ENCODE assay signal across 8 cellular contexts in the genomic region with DNA sequence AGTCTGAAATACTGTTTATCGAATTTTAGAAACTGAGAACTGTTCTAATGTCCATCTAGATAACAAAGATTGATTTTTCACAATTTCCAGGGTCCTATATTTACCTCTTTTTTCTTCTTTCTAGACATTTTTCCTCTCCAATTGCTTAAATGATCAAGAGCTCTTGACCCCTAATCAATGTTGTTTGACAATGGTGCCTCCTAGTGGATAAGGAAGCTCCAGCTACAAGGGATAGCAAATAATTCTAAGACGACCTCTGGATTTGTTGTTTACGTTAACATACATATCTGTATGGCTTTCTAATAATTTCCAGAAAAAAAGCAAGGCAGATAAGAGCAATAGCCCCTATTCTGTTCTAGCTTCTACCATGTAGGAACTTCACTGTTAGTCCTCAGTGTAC. TPM values are rescaled to one million over a fixed set of nuclear protein-coding genes. Genes with fewer than 3 reads are reported as not detected.
DNase-seq lines count a peak whose midpoint lies in the region; ATAC-seq and TF ChIP-seq lines count a peak whose summit lies in the region.

No MANE protein-coding gene starts in this region.

- no peak overlapping the region for H3K27ac Mint-ChIP-seq in activated CD4-positive, alpha-beta T cell treated with anti-CD3 and anti-CD28 coated beads, Interleukin-2, amount 10 ng/mL, durations not matched to agents 7 days and 5 days

- no peaks in the 10 kb centered on the region for H3K4me1 Mint-ChIP-seq in activated CD4-positive, alpha-beta T cell treated with anti-CD3 and anti-CD28 coated beads, Interleukin-2, amount 10 ng/mL, durations not matched to agents 7 days and 5 days

- H3K9me3 Mint-ChIP-seq in activated CD4-positive, alpha-beta T cell treated with anti-CD3 and anti-CD28 coated beads, Interleukin-2, amount 10 ng/mL, durations not matched to agents 7 days and 5 days = no peaks in the 10 kb centered on the region

- POLR2A ChIA-PET in activated CD4-positive, alpha-beta T cell treated with anti-CD3 and anti-CD28 coated beads, Interleukin-2, amount 10 ng/mL, durations not matched to agents 7 days and 5 days (lab: Charles Lee) = no interaction called here

- H3K27ac ChIP-seq in thoracic aorta = no peak overlapping the region

- H3K36me3 ChIP-seq in thoracic aorta = no peaks in the 10 kb centered on the region

- CTCF ChIA-PET in activated CD4-positive, alpha-beta T cell treated with anti-CD3 and anti-CD28 coated beads, Interleukin-2, amount 10 ng/mL, durations not matched to agents 7 days and 5 days (lab: Charles Lee) = interaction anchor here (1.0 to 2.1 kb wide), 5 partner anchors 10 to 211 kb away, joined by 3 to 5 read pairs (median 4); no protein-coding TSS in a partner anchor

- no peak overlapping the region for H3K4me3 Mint-ChIP-seq in activated CD4-positive, alpha-beta T cell treated with anti-CD3 and anti-CD28 coated beads, Interleukin-2, amount 10 ng/mL, durations not matched to agents 7 days and 5 days

- peaks cover 3% of the 10 kb centered on the region for H3K36me3 Mint-ChIP-seq in activated CD4-positive, alpha-beta T cell treated with anti-CD3 and anti-CD28 coated beads, Interleukin-2, amount 10 ng/mL, durations not matched to agents 7 days and 5 days (ENCODE audit: low read depth)

- TF ChIP-seq CTCF in fibroblast of mammary gland (conservative IDR thresholded peaks at IDR 0.05; ENCODE audit: control insufficient read depth, insufficient read depth, low read depth, low read length) (peak; percentile 65), thoracic aorta (IDR thresholded peaks at IDR 0.05) (peak; percentile 21)

- no peaks in the 10 kb centered on the region for H3K9me3 ChIP-seq in thoracic aorta

- peak; percentile 15 for DNase-seq in activated CD4-positive, alpha-beta T cell treated with anti-CD3 and anti-CD28 coated beads, Interleukin-2, amount 10 ng/mL, durations not matched to agents 7 days and 5 days
- no peak for DNase-seq in activated CD4-positive, alpha-beta T cell treated with anti-CD3 and anti-CD28 coated beads for 48 hours
- peak; percentile 60 for DNase-seq in OCI-M1 (lab: John Stamatoyannopoulos, UW)
- DNase-seq in fibroblast of mammary gland (ENCODE audit: low read depth) = peak; percentile 62
- no peak for DNase-seq in thoracic aorta (ENCODE audit: low spot score)
- no peak for DNase-seq in activated CD4-positive, CD25-positive, alpha-beta regulatory T cell (lab: John Stamatoyannopoulos, UW)
- DNase-seq in DMS153 (lab: John Stamatoyannopoulos, UW) = no peak
- no peak for DNase-seq in activated CD4-positive, alpha-beta T cell treated with anti-CD3 and anti-CD28 coated beads, Interleukin-2, amount 50 U/mL, for 1 hour

- no peaks in the 10 kb centered on the region for H3K27me3 Mint-ChIP-seq in activated CD4-positive, alpha-beta T cell treated with anti-CD3 and anti-CD28 coated beads, Interleukin-2, amount 10 ng/mL, durations not matched to agents 7 days and 5 days

- H3K27me3 ChIP-seq in thoracic aorta (replicated peaks; ENCODE audit: insufficient read depth) = no peaks in the 10 kb centered on the region

- H3K4me3 ChIP-seq in fibroblast of mammary gland (ENCODE audit: control insufficient read depth, low read depth, low read length) (no peak overlapping the region), thoracic aorta (no peak overlapping the region)

- H3K4me1 ChIP-seq in thoracic aorta (ENCODE audit: control insufficient read depth in 1 of 2, low read depth in 2 of 2) = no peaks in the 10 kb centered on the region

- ATAC-seq in thoracic aorta (ENCODE audit: insufficient number of reproducible peaks, low FRiP score, low read depth) = no peak

RNA-seq across cellular contexts. Expression of a gene that starts 35.8 kb away (rescaled TPM):
- total RNA-seq in activated CD4-positive, alpha-beta T cell treated with anti-CD3 and anti-CD28 coated beads, Interleukin-2, amount 10 ng/mL, durations not matched to agents 7 days and 5 days = not detected
- total RNA-seq in thoracic aorta = under 1 TPM in 1 of 2 donors, not detected in 1; 0.41 TPM

Comparison
In these comparisons a context has a peak if more than half of its experiments do, and no peak if none do; other contexts are left out.
1. DNase-seq: peak in activated CD4-positive, alpha-beta T cell treated with anti-CD3 and anti-CD28 coated beads, Interleukin-2, amount 10 ng/mL, durations not matched to agents 7 days and 5 days (single experiment), OCI-M1 (single experiment) and fibroblast of mammary gland (single experiment); none in activated CD4-positive, alpha-beta T cell treated with anti-CD3 and anti-CD28 coated beads for 48 hours (single experiment), thoracic aorta (single experiment), activated CD4-positive, CD25-positive, alpha-beta regulatory T cell (0 of 4), DMS153 (single experiment) and activated CD4-positive, alpha-beta T cell treated with anti-CD3 and anti-CD28 coated beads, Interleukin-2, amount 50 U/mL, for 1 hour (single experiment).